21 cellular contexts compared by ENCODE assay signal in genomic region chr4:7625073-7625472, GRCh38.
DNase-seq lines count a peak whose midpoint lies in the region; ATAC-seq and FAIRE-seq lines count a peak whose summit lies in the region.
"Had no signal": no experiment of that assay in that cellular context is flagged by ENCODE, and none has a peak within 500 bp of the region (broad histone marks: within the 10 kb centered on the region; RNA-seq: fewer than 3 reads in every experiment).

No MANE protein-coding gene starts in this region.

- DNase-seq in EH (ENCODE audit: low read depth) (peak; percentile 61), NCI-H2029 treated with DMSO at 0.1 percent for 48 hours (lab: John Stamatoyannopoulos, UW) (peak; percentile 78), cerebellum (ENCODE audit: low spot score) (peak; percentile 54), myocyte (ENCODE audit: low read depth) (peak; percentile 19), T-helper 17 cell (no peak), small intestine (no peak), NCI-H1694 treated with DMSO at 0.1 percent for 48 hours (lab: John Stamatoyannopoulos, UW) (no peak)
- DNase-seq: activated CD8-positive, alpha-beta T cell treated with anti-CD3 and anti-CD28 coated beads for 36 hours; activated naive CD8-positive, alpha-beta T cell treated with anti-CD3 and anti-CD28 coated beads, Interleukin-2, amount 50 U/mL, for 24 hours; activated T-cell treated with anti-CD3 and anti-CD28 coated beads, Interleukin-2, amount 50 U/mL, for 48 hours; AML-193; islet precursor cell; MV-4-11; right lobe of liver; stimulated activated CD4-positive, alpha-beta T cell treated with anti-CD3 and anti-CD28 coated beads, Interleukin-1b, Interleukin-23, amount 100 ng/mL, for 48 hours; SW 1271 had no signal

- no peaks in the 10 kb centered on the region for H3K36me3 ChIP-seq in small intestine (ENCODE audit: control insufficient read depth in 2 of 2, insufficient read depth in 2 of 2, low read length in 2 of 2)
- H3K36me3 ChIP-seq: right lobe of liver, suprapubic skin had no signal

- H3K36me3 Mint-ChIP-seq in T-helper 17 cell (ENCODE audit: low read depth): peaks cover 4% of the 10 kb centered on the region

- H3K27me3 ChIP-seq in small intestine (ENCODE audit: control insufficient read depth in 2 of 2, insufficient read depth in 2 of 2, low read length in 2 of 2): no peaks in the 10 kb centered on the region
- H3K27me3 ChIP-seq: right lobe of liver had no signal

- H3K27ac Mint-ChIP-seq in T-helper 17 cell: no peak overlapping the region
- H3K27ac Mint-ChIP-seq: activated CD8-positive, alpha-beta T cell treated with anti-CD3 and anti-CD28 coated beads for 36 hours; activated naive CD8-positive, alpha-beta T cell treated with anti-CD3 and anti-CD28 coated beads, Interleukin-2, amount 50 U/mL, for 24 hours had no signal

- H3K27ac ChIP-seq in small intestine (ENCODE audit: low read depth in 1 of 2, low read length in 1 of 2): no peak overlapping the region
- H3K27ac ChIP-seq: right lobe of liver, suprapubic skin had no signal

- no peak overlapping the region for H3K4me3 Mint-ChIP-seq in T-helper 17 cell
- H3K4me3 Mint-ChIP-seq: activated CD8-positive, alpha-beta T cell treated with anti-CD3 and anti-CD28 coated beads for 36 hours; activated naive CD8-positive, alpha-beta T cell treated with anti-CD3 and anti-CD28 coated beads, Interleukin-2, amount 50 U/mL, for 24 hours; central memory CD8-positive, alpha-beta T cell had no signal

- H3K4me3 ChIP-seq in small intestine (ENCODE audit: low read depth in 1 of 2, low read length in 2 of 2): no peak overlapping the region
- H3K4me3 ChIP-seq: right lobe of liver, suprapubic skin had no signal

- H3K4me1 ChIP-seq in small intestine (ENCODE audit: control insufficient read depth in 2 of 2, insufficient read depth in 1 of 2, low read depth in 1 of 2, low read length in 1 of 2): no peaks in the 10 kb centered on the region
- H3K4me1 ChIP-seq: right lobe of liver had no signal

- 56 to 81% (median 64%) methylated on average over 3 of the region's 3 CpGs for WGBS in small intestine, 3 donors

- ATAC-seq in T-helper 17 cell (no peak), GM18502 (IDR thresholded peaks at IDR 0.05; ENCODE audit: poor library complexity, unreplicated experiment) (no peak)
- ATAC-seq: activated CD8-positive, alpha-beta T cell treated with anti-CD3 and anti-CD28 coated beads for 36 hours; activated naive CD8-positive, alpha-beta T cell treated with anti-CD3 and anti-CD28 coated beads, Interleukin-2, amount 50 U/mL, for 24 hours; Panc1; right lobe of liver had no signal

- FAIRE-seq in small intestine (lab: Jason Lieb, UNC): no peak
- FAIRE-seq: endothelial cell of umbilical vein had no signal

- H3K4me1 Mint-ChIP-seq in T-helper 17 cell: peaks cover 3% of the 10 kb centered on the region
- H3K4me1 Mint-ChIP-seq: activated naive CD8-positive, alpha-beta T cell treated with anti-CD3 and anti-CD28 coated beads, Interleukin-2, amount 50 U/mL, for 24 hours; central memory CD8-positive, alpha-beta T cell had no signal

- H3K27me3 Mint-ChIP-seq in T-helper 17 cell: peaks cover 44% of the 10 kb centered on the region

- H3K9me3 ChIP-seq in T-helper 17 cell (ENCODE audit: control insufficient read depth, low read length, poor library complexity, severe bottlenecking) (no peaks in the 10 kb centered on the region), small intestine (ENCODE audit: control insufficient read depth, low read depth) (no peaks in the 10 kb centered on the region)
- H3K9me3 ChIP-seq: right lobe of liver, suprapubic skin had no signal

Comparison
In these comparisons a context has a peak if more than half of its experiments do, and no peak if none do; other contexts are left out.
1. DNase-seq: peak in EH (single experiment), NCI-H2029 treated with DMSO at 0.1 percent for 48 hours (single experiment), cerebellum (single experiment) and myocyte (single experiment); none in T-helper 17 cell (0 of 3), small intestine (single experiment) and NCI-H1694 treated with DMSO at 0.1 percent for 48 hours (single experiment).